37 cellular contexts compared by ENCODE assay signal in the genomic region with DNA sequence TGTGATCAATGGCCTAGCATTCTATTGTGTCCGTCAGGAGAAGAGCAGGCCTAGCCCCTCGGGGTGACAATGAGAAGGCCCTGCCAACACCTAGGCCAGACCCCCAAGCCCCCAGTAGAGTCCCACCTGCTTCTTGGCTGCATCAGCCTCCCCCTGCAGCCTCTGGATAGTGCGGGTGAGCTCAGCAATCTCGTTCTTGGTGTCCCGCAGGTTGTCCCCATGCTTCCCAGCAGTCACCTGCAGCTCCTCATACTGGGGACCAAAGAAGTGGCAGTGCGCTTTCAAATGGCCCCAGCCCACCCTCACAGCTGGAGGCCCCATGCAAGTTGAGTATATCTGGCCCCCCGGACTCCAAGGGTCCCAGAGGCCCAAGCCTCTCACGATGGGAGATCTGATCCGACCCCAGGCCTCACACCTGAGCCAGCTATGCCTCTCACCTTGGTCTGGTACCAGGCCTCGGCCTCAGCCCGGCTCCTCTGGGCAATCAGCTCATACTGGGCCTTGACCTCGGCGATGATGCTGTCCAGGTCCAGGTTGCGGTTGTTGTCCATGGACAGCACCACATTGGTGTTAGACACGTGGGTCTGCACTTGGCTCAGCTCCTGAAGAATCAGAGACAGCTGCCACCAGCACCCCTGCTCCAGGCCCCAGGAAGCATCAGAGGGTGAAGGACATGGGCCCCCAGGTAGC. TPM values are rescaled to one million over a fixed set of nuclear protein-coding genes. Genes with fewer than 3 reads are reported as not detected.
"Had no signal": no experiment of that assay in that cellular context is flagged by ENCODE, and none has a peak within 500 bp of the region (broad histone marks: within the 10 kb centered on the region; RNA-seq: fewer than 3 reads in every experiment).

No MANE protein-coding gene starts in this region.

- FAIRE-seq: bronchial epithelial cell, TTC549 had no signal

- H3K36me3 Mint-ChIP-seq: activated CD4-positive, alpha-beta memory T cell treated with anti-CD3 and anti-CD28 coated beads for 36 hours; activated naive CD4-positive, alpha-beta T cell treated with anti-CD3 and anti-CD28 coated beads, Interleukin-2, amount 50 U/mL, for 72 hours; activated naive CD8-positive, alpha-beta T cell treated with anti-CD3 and anti-CD28 coated beads for 36 hours; brain had no signal

- H3K27me3 Mint-ChIP-seq: activated CD4-positive, alpha-beta memory T cell treated with anti-CD3 and anti-CD28 coated beads for 36 hours; activated naive CD8-positive, alpha-beta T cell treated with anti-CD3 and anti-CD28 coated beads for 36 hours had no signal

- ATAC-seq: activated CD8-positive, alpha-beta T cell treated with anti-CD3 and anti-CD28 coated beads for 36 hours; activated naive CD4-positive, alpha-beta T cell treated with anti-CD3 and anti-CD28 coated beads, Interleukin-2, amount 50 U/mL, for 72 hours; activated T-cell treated with anti-CD3 and anti-CD28 coated beads, Interleukin-2, amount 50 U/mL, for 4 hours; activated T-cell treated with anti-CD3 and anti-CD28 coated beads, Interleukin-2, amount 50 U/mL, for 72 hours; activated T-helper 17 cell treated with anti-CD3 and anti-CD28 coated beads, Interleukin-2, amount 50 U/mL, for 72 hours; T-helper 17 cell had no signal

- H3K9me3 ChIP-seq: adrenal gland, ascending aorta had no signal

- H3K27me3 ChIP-seq: ascending aorta, cardiac muscle cell had no signal

- H3K4me1 ChIP-seq: adrenal gland had no signal

- DNase-seq: activated B cell treated with CpG ODN at 0.5 μM for 24 hours; activated CD4-positive, alpha-beta memory T cell treated with anti-CD3 and anti-CD28 coated beads for 36 hours; activated CD4-positive, alpha-beta T cell treated with anti-CD3 and anti-CD28 coated beads for 4 hours; activated CD4-positive, alpha-beta T cell treated with anti-CD3 and anti-CD28 coated beads, Interleukin-2, amount 10 ng/mL, durations not matched to agents 24 days and 14 days; activated CD4-positive, alpha-beta T cell treated with anti-CD3 and anti-CD28 coated beads, Interleukin-2, amount 50 U/mL, for 1 hour; activated CD4-positive, alpha-beta T cell treated with anti-CD3 and anti-CD28 coated beads, Interleukin-2, amount 50 U/mL, for 4 hours; activated CD4-positive, CD25-positive, alpha-beta regulatory T cell treated with anti-CD3 and anti-CD28 coated beads, Interleukin-2, amount 50 U/mL, for 72 hours; activated CD8-positive, alpha-beta memory T cell treated with anti-CD3 and anti-CD28 coated beads, Interleukin-2, amount 50 U/mL, for 4 hours; activated CD8-positive, alpha-beta T cell treated with anti-CD3 and anti-CD28 coated beads for 36 hours; activated effector memory CD4-positive, alpha-beta T cell treated with anti-CD3 and anti-CD28 coated beads, Interleukin-2, amount 50 U/mL, for 16 hours; activated gamma-delta T cell treated with Interleukin-2 at 50 U/mL for 16 hours; activated naive CD4-positive, alpha-beta T cell; activated naive CD4-positive, alpha-beta T cell treated with anti-CD3 and anti-CD28 coated beads for 36 hours; activated naive CD4-positive, alpha-beta T cell treated with anti-CD3 and anti-CD28 coated beads, Interleukin-2, amount 50 U/mL, for 16 hours; activated naive CD8-positive, alpha-beta T cell treated with anti-CD3 and anti-CD28 coated beads for 36 hours; activated T-cell treated with anti-CD3 and anti-CD28 coated beads for 4 hours; activated T-cell treated with anti-CD3 and anti-CD28 coated beads, Interleukin-2, amount 50 U/mL, for 1 hour; activated T-cell treated with anti-CD3 and anti-CD28 coated beads, Interleukin-2, amount 50 U/mL, for 4 hours; activated T-cell treated with anti-CD3 and anti-CD28 coated beads, Interleukin-2, amount 50 U/mL, for 72 hours; adrenal gland; amniotic stem cell; cerebellar nuclear complex; T-helper 17 cell had no signal

- H3K9me3 Mint-ChIP-seq: activated B cell treated with CpG ODN at 0.5 μM for 24 hours; activated CD4-positive, alpha-beta memory T cell treated with anti-CD3 and anti-CD28 coated beads for 36 hours; activated CD4-positive, alpha-beta T cell treated with anti-CD3 and anti-CD28 coated beads, Interleukin-2, amount 10 ng/mL, durations not matched to agents 24 days and 14 days; activated CD8-positive, alpha-beta T cell treated with anti-CD3 and anti-CD28 coated beads for 36 hours; activated naive CD4-positive, alpha-beta T cell treated with anti-CD3 and anti-CD28 coated beads for 36 hours; activated naive CD4-positive, alpha-beta T cell treated with anti-CD3 and anti-CD28 coated beads, Interleukin-2, amount 50 U/mL, for 72 hours; activated naive CD8-positive, alpha-beta T cell treated with anti-CD3 and anti-CD28 coated beads for 36 hours; activated T-cell treated with anti-CD3 and anti-CD28 coated beads, Interleukin-2, amount 50 U/mL, for 4 hours; activated T-cell treated with anti-CD3 and anti-CD28 coated beads, Interleukin-2, amount 50 U/mL, for 72 hours; activated T-helper 1 cell treated with anti-CD3 and anti-CD28 coated beads, Interleukin-12 subunit alpha, Interleukin-12 subunit beta, Interleukin-2, Interleukin-4 antibody, amounts not matched to agents 30 ng/mL and 10 ng/mL and 1 ng/mL, durations not matched to agents 14 hours and 24 hours and 36 hours; activated T-helper 17 cell treated with anti-CD3 and anti-CD28 coated beads, Interleukin-2, amount 50 U/mL, for 72 hours; central memory CD8-positive, alpha-beta T cell had no signal

- H3K4me3 ChIP-seq: adrenal gland, ascending aorta, cardiac muscle cell had no signal

- H3K4me3 Mint-ChIP-seq: activated B cell treated with CpG ODN at 0.5 μM for 24 hours; activated CD4-positive, alpha-beta memory T cell treated with anti-CD3 and anti-CD28 coated beads for 36 hours; activated CD4-positive, alpha-beta T cell treated with anti-CD3 and anti-CD28 coated beads, Interleukin-2, amount 10 ng/mL, durations not matched to agents 24 days and 14 days; activated CD8-positive, alpha-beta T cell treated with anti-CD3 and anti-CD28 coated beads for 36 hours; activated naive CD4-positive, alpha-beta T cell treated with anti-CD3 and anti-CD28 coated beads for 36 hours; activated naive CD8-positive, alpha-beta T cell treated with anti-CD3 and anti-CD28 coated beads for 36 hours; activated T-cell treated with anti-CD3 and anti-CD28 coated beads, Interleukin-2, amount 50 U/mL, for 4 hours; activated T-cell treated with anti-CD3 and anti-CD28 coated beads, Interleukin-2, amount 50 U/mL, for 72 hours; activated T-helper 1 cell treated with anti-CD3 and anti-CD28 coated beads, Interleukin-12 subunit alpha, Interleukin-12 subunit beta, Interleukin-2, Interleukin-4 antibody, amounts not matched to agents 30 ng/mL and 10 ng/mL and 1 ng/mL, durations not matched to agents 14 hours and 24 hours and 36 hours; activated T-helper 17 cell treated with anti-CD3 and anti-CD28 coated beads, Interleukin-2, amount 50 U/mL, for 72 hours; brain; central memory CD8-positive, alpha-beta T cell; T-helper 17 cell had no signal

- H3K27ac ChIP-seq: adrenal gland, ascending aorta, cardiac muscle cell, VCaP had no signal

- H3K36me3 ChIP-seq: adrenal gland, ascending aorta, cardiac muscle cell had no signal

- H3K4me1 Mint-ChIP-seq: activated B cell treated with CpG ODN at 0.5 μM for 24 hours; activated T-helper 17 cell treated with anti-CD3 and anti-CD28 coated beads, Interleukin-2, amount 50 U/mL, for 72 hours; central memory CD8-positive, alpha-beta T cell; T-helper 17 cell had no signal

- H3K27ac Mint-ChIP-seq: activated B cell treated with CpG ODN at 0.5 μM for 24 hours; activated CD4-positive, alpha-beta memory T cell treated with anti-CD3 and anti-CD28 coated beads for 36 hours; activated CD4-positive, alpha-beta T cell treated with anti-CD3 and anti-CD28 coated beads, Interleukin-2, amount 10 ng/mL, durations not matched to agents 24 days and 14 days; activated CD8-positive, alpha-beta T cell treated with anti-CD3 and anti-CD28 coated beads for 36 hours; activated naive CD4-positive, alpha-beta T cell treated with anti-CD3 and anti-CD28 coated beads for 36 hours; activated naive CD8-positive, alpha-beta T cell treated with anti-CD3 and anti-CD28 coated beads for 36 hours; activated T-cell treated with anti-CD3 and anti-CD28 coated beads, Interleukin-2, amount 50 U/mL, for 72 hours; activated T-helper 1 cell treated with anti-CD3 and anti-CD28 coated beads, Interleukin-12 subunit alpha, Interleukin-12 subunit beta, Interleukin-2, Interleukin-4 antibody, amounts not matched to agents 30 ng/mL and 10 ng/mL and 1 ng/mL, durations not matched to agents 14 hours and 24 hours and 36 hours; activated T-helper 17 cell treated with anti-CD3 and anti-CD28 coated beads, Interleukin-2, amount 50 U/mL, for 72 hours; brain; T-helper 17 cell had no signal

RNA-seq across cellular contexts. Expression of gene KRT4, which starts 10.0 kb away (rescaled TPM):
- total RNA-seq: activated B cell treated with CpG ODN at 0.5 μM for 24 hours; activated CD4-positive, alpha-beta memory T cell treated with anti-CD3 and anti-CD28 coated beads for 36 hours; activated CD4-positive, alpha-beta T cell treated with anti-CD3 and anti-CD28 coated beads, Interleukin-2, amount 10 ng/mL, durations not matched to agents 24 days and 14 days; activated CD8-positive, alpha-beta memory T cell treated with anti-CD3 and anti-CD28 coated beads for 36 hours; activated naive CD4-positive, alpha-beta T cell treated with anti-CD3 and anti-CD28 coated beads for 36 hours; activated naive CD4-positive, alpha-beta T cell treated with anti-CD3 and anti-CD28 coated beads, Interleukin-2, amount 50 U/mL, for 72 hours; activated T-cell treated with anti-CD3 and anti-CD28 coated beads, Interleukin-2, amount 50 U/mL, for 4 hours; activated T-helper 1 cell treated with anti-CD3 and anti-CD28 coated beads, Interleukin-12 subunit alpha, Interleukin-12 subunit beta, Interleukin-2, Interleukin-4 antibody, amounts not matched to agents 30 ng/mL and 10 ng/mL and 1 ng/mL, durations not matched to agents 14 hours and 24 hours and 36 hours; activated T-helper 17 cell treated with anti-CD3 and anti-CD28 coated beads, Interleukin-2, amount 50 U/mL, for 72 hours; ascending aorta; cardiac muscle cell; T-helper 1 cell treated with Interleukin-12 subunit alpha and Interleukin-12 subunit beta and Interleukin-4 antibody, amounts not matched to agents 30 ng/mL and 1 ng/mL, for 36 hours; T-helper 17 cell; T-helper 2 cell treated with Interferon-gamma antibody and Interleukin-4, amounts not matched to agents 100 ng/mL and 5 ng/mL, for 36 hours had no signal
- polyA plus RNA-seq: cardiac muscle cell had no signal

RNA-seq across cellular contexts. Expression of gene KRT79, which starts 10.2 kb away (rescaled TPM):
- total RNA-seq: activated B cell treated with CpG ODN at 0.5 μM for 24 hours; activated CD4-positive, alpha-beta memory T cell treated with anti-CD3 and anti-CD28 coated beads for 36 hours; activated CD4-positive, alpha-beta T cell treated with anti-CD3 and anti-CD28 coated beads, Interleukin-2, amount 10 ng/mL, durations not matched to agents 24 days and 14 days; activated naive CD4-positive, alpha-beta T cell treated with anti-CD3 and anti-CD28 coated beads for 36 hours; activated T-helper 1 cell treated with anti-CD3 and anti-CD28 coated beads, Interleukin-12 subunit alpha, Interleukin-12 subunit beta, Interleukin-2, Interleukin-4 antibody, amounts not matched to agents 30 ng/mL and 10 ng/mL and 1 ng/mL, durations not matched to agents 14 hours and 24 hours and 36 hours; adrenal gland; ascending aorta; cardiac muscle cell; T-helper 1 cell treated with Interleukin-12 subunit alpha and Interleukin-12 subunit beta and Interleukin-4 antibody, amounts not matched to agents 30 ng/mL and 1 ng/mL, for 36 hours; T-helper 17 cell; T-helper 2 cell treated with Interferon-gamma antibody and Interleukin-4, amounts not matched to agents 100 ng/mL and 5 ng/mL, for 36 hours had no signal
- polyA plus RNA-seq: cardiac muscle cell had no signal

RNA-seq across cellular contexts. Expression of gene KRT78, which starts 24.9 kb away (rescaled TPM):
- total RNA-seq: activated B cell treated with CpG ODN at 0.5 μM for 24 hours; activated CD4-positive, alpha-beta memory T cell treated with anti-CD3 and anti-CD28 coated beads for 36 hours; activated CD4-positive, alpha-beta T cell treated with anti-CD3 and anti-CD28 coated beads, Interleukin-2, amount 10 ng/mL, durations not matched to agents 24 days and 14 days; activated CD8-positive, alpha-beta memory T cell treated with anti-CD3 and anti-CD28 coated beads for 36 hours; activated CD8-positive, alpha-beta T cell treated with anti-CD3 and anti-CD28 coated beads for 36 hours; activated naive CD4-positive, alpha-beta T cell treated with anti-CD3 and anti-CD28 coated beads for 36 hours; activated naive CD4-positive, alpha-beta T cell treated with anti-CD3 and anti-CD28 coated beads, Interleukin-2, amount 50 U/mL, for 72 hours; activated naive CD8-positive, alpha-beta T cell treated with anti-CD3 and anti-CD28 coated beads for 36 hours; activated T-cell treated with anti-CD3 and anti-CD28 coated beads, Interleukin-2, amount 50 U/mL, for 4 hours; activated T-cell treated with anti-CD3 and anti-CD28 coated beads, Interleukin-2, amount 50 U/mL, for 72 hours; activated T-helper 1 cell treated with anti-CD3 and anti-CD28 coated beads, Interleukin-12 subunit alpha, Interleukin-12 subunit beta, Interleukin-2, Interleukin-4 antibody, amounts not matched to agents 30 ng/mL and 10 ng/mL and 1 ng/mL, durations not matched to agents 14 hours and 24 hours and 36 hours; activated T-helper 17 cell treated with anti-CD3 and anti-CD28 coated beads, Interleukin-2, amount 50 U/mL, for 72 hours; adrenal gland; ascending aorta; cardiac muscle cell; chondrocyte; T-helper 1 cell treated with Interleukin-12 subunit alpha and Interleukin-12 subunit beta and Interleukin-4 antibody, amounts not matched to agents 30 ng/mL and 1 ng/mL, for 36 hours; T-helper 17 cell; T-helper 2 cell treated with Interferon-gamma antibody and Interleukin-4, amounts not matched to agents 100 ng/mL and 5 ng/mL, for 36 hours had no signal
- polyA plus RNA-seq: cardiac muscle cell had no signal

RNA-seq across cellular contexts. Expression of gene KRT3, which starts 28.0 kb away (rescaled TPM):
- total RNA-seq: activated B cell treated with CpG ODN at 0.5 μM for 24 hours; activated CD4-positive, alpha-beta memory T cell treated with anti-CD3 and anti-CD28 coated beads for 36 hours; activated CD8-positive, alpha-beta memory T cell treated with anti-CD3 and anti-CD28 coated beads for 36 hours; activated CD8-positive, alpha-beta T cell treated with anti-CD3 and anti-CD28 coated beads for 36 hours; activated naive CD4-positive, alpha-beta T cell treated with anti-CD3 and anti-CD28 coated beads for 36 hours; activated naive CD8-positive, alpha-beta T cell treated with anti-CD3 and anti-CD28 coated beads for 36 hours; activated T-cell treated with anti-CD3 and anti-CD28 coated beads, Interleukin-2, amount 50 U/mL, for 4 hours; activated T-cell treated with anti-CD3 and anti-CD28 coated beads, Interleukin-2, amount 50 U/mL, for 72 hours; activated T-helper 17 cell treated with anti-CD3 and anti-CD28 coated beads, Interleukin-2, amount 50 U/mL, for 72 hours; adrenal gland; ascending aorta; cardiac muscle cell; chondrocyte; T-helper 1 cell treated with Interleukin-12 subunit alpha and Interleukin-12 subunit beta and Interleukin-4 antibody, amounts not matched to agents 30 ng/mL and 1 ng/mL, for 36 hours; T-helper 17 cell; T-helper 2 cell treated with Interferon-gamma antibody and Interleukin-4, amounts not matched to agents 100 ng/mL and 5 ng/mL, for 36 hours had no signal
- polyA plus RNA-seq: adrenal gland, cardiac muscle cell had no signal

RNA-seq across cellular contexts. Expression of gene KRT76, which starts 46.8 kb away (rescaled TPM):
- total RNA-seq: activated B cell treated with CpG ODN at 0.5 μM for 24 hours; activated CD4-positive, alpha-beta memory T cell treated with anti-CD3 and anti-CD28 coated beads for 36 hours; activated CD4-positive, alpha-beta T cell treated with anti-CD3 and anti-CD28 coated beads, Interleukin-2, amount 10 ng/mL, durations not matched to agents 24 days and 14 days; activated CD8-positive, alpha-beta memory T cell treated with anti-CD3 and anti-CD28 coated beads for 36 hours; activated CD8-positive, alpha-beta T cell treated with anti-CD3 and anti-CD28 coated beads for 36 hours; activated naive CD4-positive, alpha-beta T cell treated with anti-CD3 and anti-CD28 coated beads for 36 hours; activated naive CD4-positive, alpha-beta T cell treated with anti-CD3 and anti-CD28 coated beads, Interleukin-2, amount 50 U/mL, for 72 hours; activated naive CD8-positive, alpha-beta T cell treated with anti-CD3 and anti-CD28 coated beads for 36 hours; activated T-cell treated with anti-CD3 and anti-CD28 coated beads, Interleukin-2, amount 50 U/mL, for 4 hours; activated T-cell treated with anti-CD3 and anti-CD28 coated beads, Interleukin-2, amount 50 U/mL, for 72 hours; activated T-helper 1 cell treated with anti-CD3 and anti-CD28 coated beads, Interleukin-12 subunit alpha, Interleukin-12 subunit beta, Interleukin-2, Interleukin-4 antibody, amounts not matched to agents 30 ng/mL and 10 ng/mL and 1 ng/mL, durations not matched to agents 14 hours and 24 hours and 36 hours; activated T-helper 17 cell treated with anti-CD3 and anti-CD28 coated beads, Interleukin-2, amount 50 U/mL, for 72 hours; adrenal gland; ascending aorta; bronchial epithelial cell; cardiac muscle cell; chondrocyte; T-helper 1 cell treated with Interleukin-12 subunit alpha and Interleukin-12 subunit beta and Interleukin-4 antibody, amounts not matched to agents 30 ng/mL and 1 ng/mL, for 36 hours; T-helper 17 cell; T-helper 2 cell treated with Interferon-gamma antibody and Interleukin-4, amounts not matched to agents 100 ng/mL and 5 ng/mL, for 36 hours had no signal
- polyA plus RNA-seq: adrenal gland, cardiac muscle cell had no signal
